In the genomic region with DNA sequence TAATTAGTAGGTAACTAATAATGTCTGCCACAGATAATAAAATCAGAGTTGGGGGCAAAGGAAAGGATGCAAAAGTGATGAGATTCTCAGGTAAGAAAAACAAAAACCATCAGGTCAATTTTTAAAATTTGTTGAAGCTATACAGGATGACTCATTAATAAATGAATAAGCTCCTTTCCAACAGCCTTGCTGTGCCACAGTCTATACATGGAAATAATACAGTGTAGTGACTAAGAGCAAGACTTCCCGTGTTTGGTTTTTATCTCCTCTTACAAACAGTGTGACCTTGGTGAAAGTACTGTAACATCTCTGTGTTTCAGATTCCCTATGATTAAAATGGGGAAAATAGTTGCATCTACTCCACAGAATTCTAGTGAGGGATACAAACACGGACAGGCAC, we compare ENCODE assay signal across 22 cellular contexts.
DNase-seq lines count a peak whose midpoint lies in the region; ATAC-seq, FAIRE-seq and TF ChIP-seq lines count a peak whose summit lies in the region.
"Had no signal": no experiment of that assay in that cellular context is flagged by ENCODE, and none has a peak within 500 bp of the region (broad histone marks: within the 10 kb centered on the region; RNA-seq: fewer than 3 reads in every experiment).

No MANE protein-coding gene starts in this region.

- no peaks in the 10 kb centered on the region for H3K27me3 ChIP-seq in PC-3 (ENCODE audit: low read length)
- H3K27me3 ChIP-seq in endothelial cell of umbilical vein (ENCODE audit: control insufficient read depth in 2 of 2, insufficient read depth in 2 of 2, low read length in 2 of 2) = no peaks in the 10 kb centered on the region
- no peaks in the 10 kb centered on the region for H3K27me3 ChIP-seq in mesenchymal stem cell (ENCODE audit: control insufficient read depth in 1 of 2, insufficient read depth in 1 of 2, low read length in 2 of 2)
- no peaks in the 10 kb centered on the region for H3K27me3 ChIP-seq in psoas muscle (ENCODE audit: insufficient read depth in 3 of 3, low read length in 2 of 3)
- H3K27me3 ChIP-seq: Peyer's patch had no signal

- no peak overlapping the region for H3K23ac ChIP-seq in mesenchymal stem cell (ENCODE audit: low read length in 2 of 2)

- no peaks in the 10 kb centered on the region for H3F3A ChIP-seq in PC-3 (ENCODE audit: low read length, unreplicated experiment)

- TF ChIP-seq CTCF in PC-3 (conservative IDR thresholded peaks at IDR 0.05; ENCODE audit: low read depth, low read length) = no peak
- TF ChIP-seq CTCF in endothelial cell of umbilical vein (IDR thresholded peaks at IDR 0.05; ENCODE audit: extremely low read depth in 1 of 2, insufficient read depth in 1 of 2, low read depth in 1 of 2, low read length in 2 of 2) = no peak
- no peak for TF ChIP-seq CTCF in psoas muscle (IDR thresholded peaks at IDR 0.05)

- H3K9me3 ChIP-seq in PC-3 (ENCODE audit: low read length) = no peaks in the 10 kb centered on the region
- no peaks in the 10 kb centered on the region for H3K9me3 ChIP-seq in endothelial cell of umbilical vein (replicated peaks; ENCODE audit: control insufficient read depth, insufficient read depth, low read length)
- peaks cover 8% of the 10 kb centered on the region for H3K9me3 ChIP-seq in mesenchymal stem cell (ENCODE audit: control insufficient read depth, low read length)
- no peaks in the 10 kb centered on the region for H3K9me3 ChIP-seq in psoas muscle

- H3K9me2 ChIP-seq in PC-3 (replicated peaks; ENCODE audit: low read length) = no peaks in the 10 kb centered on the region

- H3K27ac ChIP-seq in PC-3 (ENCODE audit: low read length) (no peak overlapping the region), endothelial cell of umbilical vein (ENCODE audit: insufficient read depth, low read depth, low read length) (no peak overlapping the region), mesenchymal stem cell (ENCODE audit: low read length, poor library complexity, severe bottlenecking) (peak overlapping the region; percentile 20), psoas muscle (no peak overlapping the region)
- H3K27ac ChIP-seq: C4-2B, Peyer's patch had no signal

- no peak overlapping the region for H2BK120ac ChIP-seq in mesenchymal stem cell (ENCODE audit: low read depth, low read length)

- no CpG with 5 or more reads among the region's 2 CpGs for WGBS in mesenchymal stem cell
- WGBS in psoas muscle, 3 donors = 70 to 82% (median 72%) methylated on average over 2 of the region's 2 CpGs

- H3K4me1 ChIP-seq in PC-3 (ENCODE audit: insufficient read depth, low read length) (no peaks in the 10 kb centered on the region), endothelial cell of umbilical vein (ENCODE audit: control insufficient read depth, extremely low read depth, insufficient read depth, low read length) (peaks cover 9% of the 10 kb centered on the region), mesenchymal stem cell (ENCODE audit: control insufficient read depth, insufficient read depth, low read depth, low read length) (no peaks in the 10 kb centered on the region), psoas muscle (no peaks in the 10 kb centered on the region)
- H3K4me1 ChIP-seq: Peyer's patch had no signal

- H2AFZ ChIP-seq in PC-3 (ENCODE audit: low read length) (no peak overlapping the region), endothelial cell of umbilical vein (ENCODE audit: low read depth, low read length) (no peak overlapping the region), mesenchymal stem cell (ENCODE audit: low read depth, low read length) (no peak overlapping the region)

- no peak overlapping the region for H2BK15ac ChIP-seq in mesenchymal stem cell (ENCODE audit: low read depth, poor library complexity, severe bottlenecking)

- dilution Hi-C loops in endothelial cell of umbilical vein (cut with MboI; ENCODE audit: extremely low pct_ligation_motif_present, low sequenced_read_pairs) = no loop called here

- no peak for TF ChIP-seq POLR2A in endothelial cell of umbilical vein (IDR thresholded peaks at IDR 0.05; ENCODE audit: low read depth, low read length)

- ATAC-seq in PC-3 = peak; percentile 53; the same call in 1 of the 2 replicates
- no peak for ATAC-seq in psoas muscle
- no peak for ATAC-seq in GM18861 (IDR thresholded peaks at IDR 0.05; ENCODE audit: unreplicated experiment)
- ATAC-seq: HepG2, K562 had no signal

- peak; percentile 47 for DNase-seq in ELR (ENCODE audit: low read depth)
- DNase-seq in PC-3 = peak; percentile 8
- DNase-seq in endothelial cell of umbilical vein (ENCODE audit: low read depth, low spot score) = peak; percentile 44
- DNase-seq in mesenchymal stem cell = no peak
- DNase-seq in psoas muscle = no peak
- no peak for DNase-seq in activated T-cell treated with anti-CD3 and anti-CD28 coated beads, Interleukin-2, amount 50 U/mL, for 48 hours
- DNase-seq: CD8-positive, alpha-beta memory T cell; DMS53; MM.1S; NCI-H1048; NCI-H1417 treated with DMSO at 0.1 percent for 48 hours; NCI-H187; NCI-H345; NCI-H524; NCI-H774; Peyer's patch; SHP77 had no signal

- no peaks in the 10 kb centered on the region for H3K79me2 ChIP-seq in PC-3 (ENCODE audit: low read length)
- no peaks in the 10 kb centered on the region for H3K79me2 ChIP-seq in endothelial cell of umbilical vein (ENCODE audit: control insufficient read depth, insufficient read depth, low read length)

- H4K8ac ChIP-seq in mesenchymal stem cell (ENCODE audit: low read length) = no peak overlapping the region

- BruUV-seq in PC-3 (replicated peaks; lab: Mats Ljungman, UMichigan) (no TSS peak), endothelial cell of umbilical vein (replicated peaks; lab: Mats Ljungman, UMichigan) (no TSS peak)

- H3K18ac ChIP-seq in mesenchymal stem cell (ENCODE audit: low read depth in 1 of 2, low read length in 2 of 2) = no peak overlapping the region

- H2BK12ac ChIP-seq in mesenchymal stem cell (ENCODE audit: low read length in 2 of 2) = no peak overlapping the region

- POLR2A ChIA-PET in PC-3 (lab: Charles Lee; ENCODE audit: unreplicated experiment) (no interaction called here), endothelial cell of umbilical vein (lab: Charles Lee) (no interaction called here)

- H3K79me1 ChIP-seq in mesenchymal stem cell (replicated peaks; ENCODE audit: low read length, poor library complexity, severe bottlenecking) = no peaks in the 10 kb centered on the region

- no peak for FAIRE-seq in endothelial cell of umbilical vein (lab: Jason Lieb, UNC)
- FAIRE-seq: A204.1, HepG2, K562 had no signal

- H3K36me3 ChIP-seq in PC-3 (ENCODE audit: low read depth, low read length) (no peaks in the 10 kb centered on the region), endothelial cell of umbilical vein (ENCODE audit: control insufficient read depth in 2 of 2, extremely low read depth in 1 of 2, insufficient read depth in 2 of 2, low read length in 2 of 2) (no peaks in the 10 kb centered on the region), mesenchymal stem cell (ENCODE audit: control insufficient read depth in 1 of 2, insufficient read depth in 2 of 2, low read depth in 1 of 2, low read length in 2 of 2) (peaks cover 0 to 4% of the 10 kb centered on the region in 2 experiments), psoas muscle (ENCODE audit: insufficient read depth in 1 of 2, low read depth in 1 of 2) (no peaks in the 10 kb centered on the region)
- H3K36me3 ChIP-seq: Peyer's patch had no signal

- H3K9ac ChIP-seq in PC-3 (ENCODE audit: low read length) (no peak overlapping the region), endothelial cell of umbilical vein (replicated peaks; ENCODE audit: extremely low read depth, insufficient read depth, low read length) (no peak overlapping the region), mesenchymal stem cell (ENCODE audit: low read length) (no peak overlapping the region)

- CTCF ChIA-PET in PC-3 (lab: Charles Lee) = no interaction called here
- CTCF ChIA-PET in endothelial cell of umbilical vein (lab: Charles Lee) = interaction anchor here (0.8 to 1.5 kb wide), 3 partner anchors 14 to 652 kb away, joined by 3 to 6 read pairs (median 3); no protein-coding TSS in a partner anchor

- no peaks in the 10 kb centered on the region for H3K9me1 ChIP-seq in endothelial cell of umbilical vein (replicated peaks; ENCODE audit: control insufficient read depth, extremely low read depth, insufficient read depth, low read length)

- no peak overlapping the region for H3K14ac ChIP-seq in mesenchymal stem cell (ENCODE audit: low read length in 2 of 2)

- H4K20me1 ChIP-seq in PC-3 (ENCODE audit: low read length) (no peaks in the 10 kb centered on the region), endothelial cell of umbilical vein (replicated peaks; ENCODE audit: control insufficient read depth, extremely low read depth, insufficient read depth, low read length) (no peaks in the 10 kb centered on the region)

- no peak overlapping the region for H2AK5ac ChIP-seq in mesenchymal stem cell (ENCODE audit: low read length, severe bottlenecking)

- no peak overlapping the region for H2BK5ac ChIP-seq in mesenchymal stem cell (ENCODE audit: low read depth, low read length, poor library complexity, severe bottlenecking)

- H3K4me3 ChIP-seq in PC-3 (ENCODE audit: low read length) = no peak overlapping the region
- no peak overlapping the region for H3K4me3 ChIP-seq in endothelial cell of umbilical vein (replicated peaks in 1 of 3; ENCODE audit: insufficient read depth in 1 of 3, low read depth in 1 of 3, low read length in 3 of 3)
- no peak overlapping the region for H3K4me3 ChIP-seq in mesenchymal stem cell (ENCODE audit: insufficient read depth in 1 of 2, low read depth in 1 of 2, low read length in 2 of 2)
- no peak overlapping the region for H3K4me3 ChIP-seq in psoas muscle
- H3K4me3 ChIP-seq: K562, Peyer's patch had no signal

- no peak overlapping the region for H4K91ac ChIP-seq in mesenchymal stem cell (ENCODE audit: low read length)

- intact Hi-C loops in PC-3 (cut with micrococcal nuclease) (no loop called here), endothelial cell of umbilical vein (cut with micrococcal nuclease) (no loop called here), psoas muscle (cut with DNase I) (no loop called here)

- H3K4ac ChIP-seq in mesenchymal stem cell (ENCODE audit: low read depth in 1 of 2, low read length in 2 of 2) = no peak overlapping the region

- H3K4me2 ChIP-seq in PC-3 (ENCODE audit: low read length) (no peak overlapping the region), endothelial cell of umbilical vein (ENCODE audit: insufficient read depth, low read length) (no peak overlapping the region), mesenchymal stem cell (ENCODE audit: low read length, poor library complexity, severe bottlenecking) (no peak overlapping the region)

TF ChIP-seq in endothelial cell of umbilical vein, 7 proteins besides CTCF, POLR2A, EP300 and RAD21 (continues in another document):
- TF ChIP-seq MYC (IDR thresholded peaks at IDR 0.05; ENCODE audit: low read depth, low read length) = no peak
- peak; percentile 59 for TF ChIP-seq JUN (IDR thresholded peaks at IDR 0.05; ENCODE audit: borderline replicate concordance, insufficient read depth, insufficient read length, low read depth)
- TF ChIP-seq, protein P1, sequence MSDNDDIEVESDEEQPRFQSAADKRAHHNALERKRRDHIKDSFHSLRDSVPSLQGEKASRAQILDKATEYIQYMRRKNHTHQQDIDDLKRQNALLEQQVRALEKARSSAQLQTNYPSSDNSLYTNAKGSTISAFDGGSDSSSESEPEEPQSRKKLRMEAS (IDR thresholded peaks at IDR 0.05; ENCODE audit: insufficient read depth, insufficient read length) = no peak
- no peak for TF ChIP-seq EZH2 (IDR thresholded peaks at IDR 0.05; ENCODE audit: borderline replicate concordance, low read depth, low read length, severe bottlenecking)

Comparison
In these comparisons a context has a peak if more than half of its experiments do, and no peak if none do; other contexts are left out.
1. DNase-seq: peak in ELR (single experiment), PC-3 (single experiment) and endothelial cell of umbilical vein (single experiment); none in mesenchymal stem cell (single experiment), psoas muscle (0 of 2) and activated T-cell treated with anti-CD3 and anti-CD28 coated beads, Interleukin-2, amount 50 U/mL, for 48 hours (0 of 2).